Comparison of ENCODE assay signal across 2 cellular contexts in genomic region chr5:83731638-83732037, GRCh38.
TF ChIP-seq lines count a peak whose summit lies in the region.

No MANE protein-coding gene starts in this region.

TF ChIP-seq in GM12878, 131 proteins besides CTCF, POLR2A, EP300 and RAD21 (continued from another document):
- TF ChIP-seq PKNOX1 (IDR thresholded peaks at IDR 0.05) (no peak), SP1 (IDR thresholded peaks at IDR 0.05; ENCODE audit: low read depth, low read length) (no peak), YBX1 (IDR thresholded peaks at IDR 0.05) (no peak), KDM1A (IDR thresholded peaks at IDR 0.05; ENCODE audit: borderline replicate concordance) (no peak), BMI1 (IDR thresholded peaks at IDR 0.05; ENCODE audit: borderline replicate concordance) (no peak), EGR1 (IDR thresholded peaks at IDR 0.05; ENCODE audit: borderline replicate concordance in 1 of 2, low read depth in 2 of 2, low read length in 2 of 2) (no peak), IKZF2 (IDR thresholded peaks at IDR 0.05) (no peak)
- TF ChIP-seq, protein P1, sequence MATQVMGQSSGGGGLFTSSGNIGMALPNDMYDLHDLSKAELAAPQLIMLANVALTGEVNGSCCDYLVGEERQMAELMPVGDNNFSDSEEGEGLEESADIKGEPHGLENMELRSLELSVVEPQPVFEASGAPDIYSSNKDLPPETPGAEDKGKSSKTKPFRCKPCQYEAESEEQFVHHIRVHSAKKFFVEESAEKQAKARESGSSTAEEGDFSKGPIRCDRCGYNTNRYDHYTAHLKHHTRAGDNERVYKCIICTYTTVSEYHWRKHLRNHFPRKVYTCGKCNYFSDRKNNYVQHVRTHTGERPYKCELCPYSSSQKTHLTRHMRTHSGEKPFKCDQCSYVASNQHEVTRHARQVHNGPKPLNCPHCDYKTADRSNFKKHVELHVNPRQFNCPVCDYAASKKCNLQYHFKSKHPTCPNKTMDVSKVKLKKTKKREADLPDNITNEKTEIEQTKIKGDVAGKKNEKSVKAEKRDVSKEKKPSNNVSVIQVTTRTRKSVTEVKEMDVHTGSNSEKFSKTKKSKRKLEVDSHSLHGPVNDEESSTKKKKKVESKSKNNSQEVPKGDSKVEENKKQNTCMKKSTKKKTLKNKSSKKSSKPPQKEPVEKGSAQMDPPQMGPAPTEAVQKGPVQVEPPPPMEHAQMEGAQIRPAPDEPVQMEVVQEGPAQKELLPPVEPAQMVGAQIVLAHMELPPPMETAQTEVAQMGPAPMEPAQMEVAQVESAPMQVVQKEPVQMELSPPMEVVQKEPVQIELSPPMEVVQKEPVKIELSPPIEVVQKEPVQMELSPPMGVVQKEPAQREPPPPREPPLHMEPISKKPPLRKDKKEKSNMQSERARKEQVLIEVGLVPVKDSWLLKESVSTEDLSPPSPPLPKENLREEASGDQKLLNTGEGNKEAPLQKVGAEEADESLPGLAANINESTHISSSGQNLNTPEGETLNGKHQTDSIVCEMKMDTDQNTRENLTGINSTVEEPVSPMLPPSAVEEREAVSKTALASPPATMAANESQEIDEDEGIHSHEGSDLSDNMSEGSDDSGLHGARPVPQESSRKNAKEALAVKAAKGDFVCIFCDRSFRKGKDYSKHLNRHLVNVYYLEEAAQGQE (IDR thresholded peaks at IDR 0.05; ENCODE audit: low read depth, low read length): no peak

TF ChIP-seq in HEK293T, 16 proteins besides CTCF, POLR2A, EP300 and RAD21 (continued from another document):
- TF ChIP-seq L3MBTL2 (conservative IDR thresholded peaks at IDR 0.05): no peak
- no peak for TF ChIP-seq ZNF384 (IDR thresholded peaks at IDR 0.05)
- TF ChIP-seq PKNOX1 (IDR thresholded peaks at IDR 0.05): no peak
- no peak for TF ChIP-seq HDGF (IDR thresholded peaks at IDR 0.05; ENCODE audit: borderline replicate concordance)
- TF ChIP-seq ARNT (IDR thresholded peaks at IDR 0.05): no peak
